ENCODE assay signal across 1 cellular context in the genomic region with DNA sequence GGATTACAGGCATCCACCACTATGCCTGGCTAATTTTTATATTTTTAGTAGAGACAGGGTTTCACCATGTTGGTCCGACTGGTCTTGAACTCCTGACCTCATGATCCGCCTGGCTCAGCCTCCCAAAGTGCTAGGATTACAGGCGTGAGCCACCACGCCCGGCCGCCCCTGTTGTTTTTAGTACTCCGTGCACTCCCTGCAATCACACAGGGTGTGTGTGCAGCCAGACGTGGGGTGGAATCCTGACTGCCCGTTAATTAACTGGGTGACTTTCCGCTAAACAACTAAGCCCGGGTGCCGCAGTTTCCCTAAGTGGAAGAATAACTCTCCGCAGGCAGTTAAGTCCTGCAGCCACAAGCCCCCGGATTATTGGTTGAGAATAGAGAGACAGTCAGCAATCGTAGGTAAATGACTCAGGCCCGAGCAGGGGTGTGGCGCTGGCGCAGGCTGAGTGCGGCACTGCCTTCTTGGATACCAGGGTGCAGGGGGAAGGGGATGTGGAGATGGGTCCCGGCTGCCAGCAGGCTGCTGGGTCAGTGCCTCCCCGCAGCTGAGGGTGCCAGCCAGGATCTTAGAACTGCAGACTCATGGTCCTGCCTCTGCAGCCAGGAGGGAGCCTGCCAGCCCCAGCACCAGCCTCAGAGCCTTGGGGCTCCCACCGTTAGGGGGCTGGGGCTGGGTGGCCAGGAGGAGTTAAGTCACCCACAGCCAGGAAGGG.
TF ChIP-seq lines count a peak whose summit lies in the region.

No MANE protein-coding gene starts in this region.

TF ChIP-seq in HepG2, 621 proteins besides CTCF, POLR2A, EP300 and RAD21:
- TF ChIP-seq IRX3 (CRISPR knock-in tag; IDR thresholded peaks at IDR 0.05; ENCODE audit: borderline replicate concordance, low read depth) = no peak
- TF ChIP-seq HNRNPL (IDR thresholded peaks at IDR 0.05; ENCODE audit: low read depth, low read length) = 0 out of 2 replicates have a peak, but pooled peaks have one; percentile 31
